20 cellular contexts compared by ENCODE assay signal in the genomic region with DNA sequence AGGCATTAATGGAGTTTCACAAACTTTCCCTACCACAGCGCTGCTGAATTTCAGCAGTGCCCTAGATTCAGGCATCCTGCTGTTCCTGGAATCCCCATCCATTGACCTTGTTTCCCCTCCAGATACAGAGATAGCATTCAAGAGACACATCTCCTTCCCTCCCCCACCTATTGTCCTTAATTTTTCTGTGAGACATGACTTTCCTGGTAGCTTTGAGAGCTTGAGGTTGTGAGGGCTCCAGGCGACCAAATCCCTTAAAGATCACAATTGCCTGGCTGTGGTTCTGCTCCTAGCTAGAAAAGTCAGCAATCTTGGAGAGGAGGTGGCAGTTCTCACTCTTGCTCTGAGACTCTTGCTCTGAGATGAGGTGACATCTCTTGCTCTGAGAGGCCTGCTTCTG. TPM values are rescaled to one million over a fixed set of nuclear protein-coding genes. Genes with fewer than 3 reads are reported as not detected.
"Had no signal": no experiment of that assay in that cellular context is flagged by ENCODE, and none has a peak within 500 bp of the region (broad histone marks: within the 10 kb centered on the region; RNA-seq: fewer than 3 reads in every experiment).

No MANE protein-coding gene starts in this region.

- H3K27me3 Mint-ChIP-seq: dendritic cell treated with granulocyte-macrophage colony-stimulating factor and Interleukin-4, amounts not matched to agents 40 ng/mL and 50 ng/mL, for 4 days; natural killer cell treated with Interleukin-12 subunit alpha and Interleukin-12 subunit beta and Interleukin-15 and Interleukin-18, amount 100 ng/mL, for 72 hours; type B pancreatic cell had no signal

- H3K9me3 ChIP-seq: left ventricle myocardium inferior, ovary, suprapubic skin had no signal

- DNase-seq: activated CD4-positive, alpha-beta T cell treated with anti-CD3 and anti-CD28 coated beads for 48 hours; activated CD8-positive, alpha-beta T cell treated with anti-CD3 and anti-CD28 coated beads, Interleukin-2, amount 10 ng/mL, durations not matched to agents 7 days and 5 days; activated naive CD4-positive, alpha-beta T cell treated with anti-CD3 and anti-CD28 coated beads for 36 hours; central memory CD4-positive, alpha-beta T cell; erythroblast; kidney; left ventricle myocardium inferior; ovary; stimulated activated CD4-positive, alpha-beta T cell treated with anti-CD3 and anti-CD28 coated beads, Interleukin-4, amount 100 ng/mL, for 1 hour; stimulated activated CD8-positive, alpha-beta memory T cell treated with anti-CD3 and anti-CD28 coated beads, Interleukin-4, amount 100 ng/mL, for 48 hours; stimulated activated naive CD8-positive, alpha-beta T cell treated with anti-CD3 and anti-CD28 coated beads, Interleukin-15, Interleukin-2, amounts not matched to agents 100 U/mL and 50 U/mL, for 24 hours; T-helper 1 cell; WERI-Rb-1 had no signal

- H3K36me3 ChIP-seq: left ventricle myocardium inferior, ovary, suprapubic skin, WERI-Rb-1 had no signal

- H3K9me3 Mint-ChIP-seq: activated naive CD4-positive, alpha-beta T cell treated with anti-CD3 and anti-CD28 coated beads for 36 hours; activated T-helper 1 cell treated with anti-CD3 and anti-CD28 coated beads, Interleukin-12 subunit alpha, Interleukin-12 subunit beta, Interleukin-2, Interleukin-4 antibody, amounts not matched to agents 30 ng/mL and 10 ng/mL and 1 ng/mL, durations not matched to agents 14 hours and 24 hours and 36 hours; dendritic cell treated with granulocyte-macrophage colony-stimulating factor and Interleukin-4, amounts not matched to agents 40 ng/mL and 50 ng/mL, for 4 days; memory B cell; type B pancreatic cell had no signal

- H3K27ac ChIP-seq: hepatocyte, left ventricle myocardium inferior, ovary, suprapubic skin, WERI-Rb-1 had no signal

- H3K4me3 Mint-ChIP-seq: activated CD8-positive, alpha-beta T cell treated with anti-CD3 and anti-CD28 coated beads, Interleukin-2, amount 10 ng/mL, durations not matched to agents 7 days and 5 days; activated naive CD4-positive, alpha-beta T cell treated with anti-CD3 and anti-CD28 coated beads for 36 hours; activated T-helper 1 cell treated with anti-CD3 and anti-CD28 coated beads, Interleukin-12 subunit alpha, Interleukin-12 subunit beta, Interleukin-2, Interleukin-4 antibody, amounts not matched to agents 30 ng/mL and 10 ng/mL and 1 ng/mL, durations not matched to agents 14 hours and 24 hours and 36 hours; dendritic cell treated with granulocyte-macrophage colony-stimulating factor and Interleukin-4, amounts not matched to agents 40 ng/mL and 50 ng/mL, for 4 days; memory B cell; natural killer cell treated with Interleukin-12 subunit alpha and Interleukin-12 subunit beta and Interleukin-15 and Interleukin-18, amount 100 ng/mL, for 72 hours; type B pancreatic cell had no signal

- ATAC-seq: activated CD8-positive, alpha-beta T cell treated with anti-CD3 and anti-CD28 coated beads, Interleukin-2, amount 10 ng/mL, durations not matched to agents 7 days and 5 days; natural killer cell treated with Interleukin-12 subunit alpha and Interleukin-12 subunit beta and Interleukin-15 and Interleukin-18, amount 100 ng/mL, for 72 hours; stimulated activated naive CD8-positive, alpha-beta T cell treated with anti-CD3 and anti-CD28 coated beads, Interleukin-15, Interleukin-2, amounts not matched to agents 100 U/mL and 50 U/mL, for 24 hours had no signal

- H3K4me1 ChIP-seq: suprapubic skin had no signal

- H3K36me3 Mint-ChIP-seq: memory B cell; natural killer cell treated with Interleukin-12 subunit alpha and Interleukin-12 subunit beta and Interleukin-15 and Interleukin-18, amount 100 ng/mL, for 72 hours; type B pancreatic cell had no signal

- H3K27ac Mint-ChIP-seq: activated CD8-positive, alpha-beta T cell treated with anti-CD3 and anti-CD28 coated beads, Interleukin-2, amount 10 ng/mL, durations not matched to agents 7 days and 5 days; activated naive CD4-positive, alpha-beta T cell treated with anti-CD3 and anti-CD28 coated beads for 36 hours; activated T-helper 1 cell treated with anti-CD3 and anti-CD28 coated beads, Interleukin-12 subunit alpha, Interleukin-12 subunit beta, Interleukin-2, Interleukin-4 antibody, amounts not matched to agents 30 ng/mL and 10 ng/mL and 1 ng/mL, durations not matched to agents 14 hours and 24 hours and 36 hours; dendritic cell treated with granulocyte-macrophage colony-stimulating factor and Interleukin-4, amounts not matched to agents 40 ng/mL and 50 ng/mL, for 4 days; memory B cell; natural killer cell treated with Interleukin-12 subunit alpha and Interleukin-12 subunit beta and Interleukin-15 and Interleukin-18, amount 100 ng/mL, for 72 hours; type B pancreatic cell had no signal

- H3K4me3 ChIP-seq: hepatocyte, left ventricle myocardium inferior, ovary, suprapubic skin had no signal

- H3K27me3 ChIP-seq: hepatocyte, ovary, suprapubic skin had no signal

- H3K4me1 Mint-ChIP-seq: memory B cell had no signal

RNA-seq across cellular contexts. Expression of a gene that starts 48.0 kb away (rescaled TPM):
- total RNA-seq: activated CD8-positive, alpha-beta T cell treated with anti-CD3 and anti-CD28 coated beads, Interleukin-2, amount 10 ng/mL, durations not matched to agents 7 days and 5 days; activated naive CD4-positive, alpha-beta T cell treated with anti-CD3 and anti-CD28 coated beads for 36 hours; activated T-helper 1 cell treated with anti-CD3 and anti-CD28 coated beads, Interleukin-12 subunit alpha, Interleukin-12 subunit beta, Interleukin-2, Interleukin-4 antibody, amounts not matched to agents 30 ng/mL and 10 ng/mL and 1 ng/mL, durations not matched to agents 14 hours and 24 hours and 36 hours; natural killer cell treated with Interleukin-12 subunit alpha and Interleukin-12 subunit beta and Interleukin-15 and Interleukin-18, amount 100 ng/mL, for 72 hours had no signal
